Comparison of ENCODE assay signal across 8 cellular contexts in genomic region chr3:184710870-184711365, GRCh38. TPM values are rescaled to one million over a fixed set of nuclear protein-coding genes. Genes with fewer than 3 reads are reported as not detected.
A peak's percentile ranks its signal among the peaks of the same experiment; 100 is the strongest.
DNase-seq lines count a peak whose midpoint lies in the region; ATAC-seq and TF ChIP-seq lines count a peak whose summit lies in the region.

No MANE protein-coding gene starts in this region.

- H3K9me3 ChIP-seq in CD8-positive, alpha-beta memory T cell (ENCODE audit: low read length), result no peaks in the 10 kb centered on the region
- no peaks in the 10 kb centered on the region for H3K9me3 ChIP-seq in esophagus squamous epithelium

- H3K9me3 Mint-ChIP-seq in CD8-positive, alpha-beta memory T cell, result no peaks in the 10 kb centered on the region
- no peaks in the 10 kb centered on the region for H3K9me3 Mint-ChIP-seq in neural crest cell

- peaks cover 25 to 30% (median 26%) of the 10 kb centered on the region in 3 donors for H3K4me1 Mint-ChIP-seq in CD8-positive, alpha-beta memory T cell
- peaks cover 43% of the 10 kb centered on the region for H3K4me1 Mint-ChIP-seq in neural crest cell

- H3K4me3 ChIP-seq in CD8-positive, alpha-beta memory T cell (ENCODE audit: low read length), result peak overlapping the region; percentile 91
- peak overlapping the region; percentile 80 for H3K4me3 ChIP-seq in WI38 (ENCODE audit: low read depth, low read length)
- peak overlapping the region; percentile 64 to 95 (median 88) for H3K4me3 ChIP-seq in esophagus squamous epithelium

- H3K27ac ChIP-seq in CD8-positive, alpha-beta memory T cell (ENCODE audit: low read depth, low read length), result peak overlapping the region; percentile 72
- peak overlapping the region; percentile 89 to 96 (median 94) for H3K27ac ChIP-seq in esophagus squamous epithelium

- H3K4me1 ChIP-seq in CD8-positive, alpha-beta memory T cell (ENCODE audit: insufficient read depth, low read length), result peaks cover 11% of the 10 kb centered on the region
- H3K4me1 ChIP-seq in esophagus squamous epithelium, result peaks cover 4 to 39% (median 19%) of the 10 kb centered on the region in 3 donors

- H3K36me3 ChIP-seq in CD8-positive, alpha-beta memory T cell (ENCODE audit: insufficient read depth, low read length), result no peaks in the 10 kb centered on the region
- peaks cover 0 to 4% (median 0%) of the 10 kb centered on the region in 3 donors for H3K36me3 ChIP-seq in esophagus squamous epithelium

- CTCF ChIA-PET in CD8-positive, alpha-beta memory T cell (lab: Charles Lee), result interaction anchor here (1.3 kb wide), 1 partner anchor 16 kb away, joined by 4 read pairs; no protein-coding TSS in a partner anchor

- peaks cover 0 to 2% of the 10 kb centered on the region in 2 donors for H3K27me3 Mint-ChIP-seq in CD8-positive, alpha-beta memory T cell
- no peaks in the 10 kb centered on the region for H3K27me3 Mint-ChIP-seq in neural crest cell (ENCODE audit: low read depth)

- ATAC-seq in GM19372 (IDR thresholded peaks at IDR 0.05; ENCODE audit: low read depth, unreplicated experiment) (peak; percentile 51), HG03439 (IDR thresholded peaks at IDR 0.05; ENCODE audit: unreplicated experiment) (peak; percentile 38)

- 3 to 8% methylated on average over 8 to 10 of the region's 13 CpGs for WGBS in esophagus squamous epithelium, 2 donors

- TF ChIP-seq POLR2A in esophagus squamous epithelium (IDR thresholded peaks at IDR 0.05), result no peak

- H3K4me3 Mint-ChIP-seq in CD8-positive, alpha-beta memory T cell, result peak overlapping the region; percentile 80 to 91 (median 85)
- peak overlapping the region; percentile 92 for H3K4me3 Mint-ChIP-seq in neural crest cell

- no peaks in the 10 kb centered on the region for H3K27me3 ChIP-seq in CD8-positive, alpha-beta memory T cell (ENCODE audit: insufficient read depth, low read length, poor library complexity, severe bottlenecking)
- H3K27me3 ChIP-seq in esophagus squamous epithelium, result no peaks in the 10 kb centered on the region

- intact Hi-C loops in esophagus squamous epithelium (cut with DNase I), result no loop called here

- POLR2A ChIA-PET in CD8-positive, alpha-beta memory T cell (lab: Charles Lee), result no interaction called here

- no peak for TF ChIP-seq CTCF in WI38 (IDR thresholded peaks at IDR 0.05; ENCODE audit: low read depth, low read length)
- no peak for TF ChIP-seq CTCF in esophagus squamous epithelium (IDR thresholded peaks at IDR 0.05)
- TF ChIP-seq CTCF in neural crest cell (conservative IDR thresholded peaks at IDR 0.05), result no peak

- DNase-seq in CD8-positive, alpha-beta memory T cell, result no peak
- DNase-seq in esophagus squamous epithelium (lab: John Stamatoyannopoulos, UW) (no peak), neural crest cell (ENCODE audit: low read depth, low spot score) (no peak), GM19240 (ENCODE audit: insufficient read length, low spot score) (no peak), HuH-7 (ENCODE audit: low spot score) (no peak)

- H3K36me3 Mint-ChIP-seq in CD8-positive, alpha-beta memory T cell, result peaks cover 0 to 5% (median 0%) of the 10 kb centered on the region in 3 donors
- peaks cover 26% of the 10 kb centered on the region for H3K36me3 Mint-ChIP-seq in neural crest cell (ENCODE audit: low read depth)

- peak overlapping the region; percentile 12 to 90 (median 78) for H3K27ac Mint-ChIP-seq in CD8-positive, alpha-beta memory T cell
- H3K27ac Mint-ChIP-seq in neural crest cell (ENCODE audit: unreplicated experiment), result peak overlapping the region; percentile 99

RNA-seq across cellular contexts. Expression of gene MAGEF1, which starts 0.9 kb away (rescaled TPM):
- total RNA-seq in CD8-positive, alpha-beta memory T cell, result 10 to 100 TPM; 24.5 to 25.0 TPM
- polyA plus RNA-seq in CD8-positive, alpha-beta memory T cell, result 14.5 TPM
- total RNA-seq in esophagus squamous epithelium (10 to 100 TPM; 18.3 to 28.4 (median 20.6) TPM), neural crest cell (76.3 and 80.3 TPM in 2 replicates)
